11 cellular contexts compared by ENCODE assay signal in genomic region chr4:39255266-39255665, GRCh38.
A peak's percentile ranks its signal among the peaks of the same experiment; 100 is the strongest.
DNase-seq lines count a peak whose midpoint lies in the region; ATAC-seq, FAIRE-seq and TF ChIP-seq lines count a peak whose summit lies in the region.
"Had no signal": no experiment of that assay in that cellular context is flagged by ENCODE, and none has a peak within 500 bp of the region (broad histone marks: within the 10 kb centered on the region; RNA-seq: fewer than 3 reads in every experiment).

No MANE protein-coding gene starts in this region.

- peak overlapping the region; percentile 15 to 79 for H3K27ac ChIP-seq in ascending aorta
- no peak overlapping the region for H3K27ac ChIP-seq in sigmoid colon

- 51 to 55% methylated on average over 2 of the region's 2 CpGs for WGBS in sigmoid colon, 2 donors

- H3K4me3 ChIP-seq in AG10803 (ENCODE audit: low read length) (no peak overlapping the region), ascending aorta (no peak overlapping the region), sigmoid colon (no peak overlapping the region)

- TF ChIP-seq EP300 in sigmoid colon (IDR thresholded peaks at IDR 0.05) = no peak

- DNase-seq in AG10803 (ENCODE audit: low read depth) (peak; percentile 39), HTR-8/SVneo (ENCODE audit: insufficient read length, low spot score) (peak; percentile 80), ascending aorta (ENCODE audit: low spot score in 2 of 2) (no peak), kidney glomerular epithelial cell (lab: John Stamatoyannopoulos, UW) (peak; percentile 76), head of caudate nucleus (no peak), amygdala (lab: John Stamatoyannopoulos, UW) (no peak), sigmoid colon (no peak), Right ventricle myocardium superior (no peak)
- DNase-seq: activated CD4-positive, alpha-beta T cell treated with anti-CD3 and anti-CD28 coated beads for 48 hours; CD4-positive, alpha-beta memory T cell; NCI-H1694 had no signal

- no peak for TF ChIP-seq POLR2A in sigmoid colon (IDR thresholded peaks at IDR 0.05)

- H3K9me3 ChIP-seq in ascending aorta = no peaks in the 10 kb centered on the region
- no peaks in the 10 kb centered on the region for H3K9me3 ChIP-seq in sigmoid colon

- intact Hi-C loops in ascending aorta (cut with DNase I) = no loop called here
- intact Hi-C loops in head of caudate nucleus (cut with DNase I) = no loop called here
- intact Hi-C loops in sigmoid colon (cut with DNase I) = no loop called here
- intact Hi-C loops in Right ventricle myocardium superior (cut with DNase I) = no loop called here

- peak; percentile 23 for FAIRE-seq in HTR-8/SVneo (lab: Jason Lieb, UNC)

- no peak for ATAC-seq in Right ventricle myocardium superior (ENCODE audit: poor library complexity)

- H3K27me3 ChIP-seq in ascending aorta (no peaks in the 10 kb centered on the region), sigmoid colon (no peaks in the 10 kb centered on the region)

- H3K36me3 ChIP-seq in ascending aorta = peaks cover 0 to 4% of the 10 kb centered on the region in 2 donors
- peaks cover 0 to 45% (median 16%) of the 10 kb centered on the region in 4 donors for H3K36me3 ChIP-seq in sigmoid colon

- TF ChIP-seq CTCF in AG10803 (conservative IDR thresholded peaks at IDR 0.05; ENCODE audit: low read length) (0 out of 2 replicates have a peak, but pooled peaks have one; percentile 9), ascending aorta (IDR thresholded peaks at IDR 0.05) (no peak), sigmoid colon (IDR thresholded peaks at IDR 0.05) (no peak)

- H3K4me1 ChIP-seq in ascending aorta (peaks cover 0 to 17% of the 10 kb centered on the region in 2 donors), sigmoid colon (no peaks in the 10 kb centered on the region)

Comparison
In these comparisons a context has a peak if more than half of its experiments do, and no peak if none do; other contexts are left out.
1. DNase-seq: peak in AG10803 (single experiment), HTR-8/SVneo (single experiment) and kidney glomerular epithelial cell (single experiment); none in ascending aorta (0 of 2), head of caudate nucleus (0 of 42), amygdala (0 of 56), sigmoid colon (single experiment) and Right ventricle myocardium superior (single experiment).
2. H3K27ac ChIP-seq: peak in ascending aorta (2 of 2); none in sigmoid colon (0 of 4).